8 cellular contexts compared by ENCODE assay signal in the genomic region with DNA sequence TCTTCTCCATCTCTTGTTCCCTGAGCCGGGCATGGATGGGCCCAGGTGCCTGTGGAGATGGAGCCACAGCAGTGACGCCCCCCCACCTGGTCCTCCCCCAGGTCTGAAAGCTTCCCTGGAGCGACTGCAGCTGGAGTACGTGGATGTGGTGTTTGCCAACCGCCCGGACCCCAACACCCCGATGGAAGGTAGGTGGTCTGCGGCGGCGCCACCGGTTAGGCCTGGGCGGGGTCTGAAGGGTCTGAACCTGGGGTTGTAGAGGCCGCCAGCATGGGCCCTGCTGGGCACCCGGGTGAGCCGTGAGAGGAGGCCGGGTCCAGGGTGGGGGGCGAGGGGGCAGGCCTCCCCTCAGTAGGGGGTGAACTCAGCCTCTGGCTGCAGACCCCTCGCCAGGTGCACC.
"Had no signal": no experiment of that assay in that cellular context is flagged by ENCODE, and none has a peak within 500 bp of the region (broad histone marks: within the 10 kb centered on the region; RNA-seq: fewer than 3 reads in every experiment).

No MANE protein-coding gene starts in this region.

- H3K4me2 ChIP-seq: KMS-11 had no signal

- H3K9ac ChIP-seq: KMS-11 had no signal

- H3K27ac ChIP-seq: HL-60, KMS-11 had no signal

- FAIRE-seq: HepG2, HTR-8/SVneo had no signal

- ATAC-seq: HepG2 had no signal

- H3K4me3 Mint-ChIP-seq: IgD-negative memory B cell had no signal

- H3K9me3 Mint-ChIP-seq: IgD-negative memory B cell had no signal

- DNase-seq: IMR-90, KBM-7, KG1 had no signal
